2 cellular contexts compared by ENCODE assay signal in genomic region chr3:56800373-56801150, GRCh38.
TF ChIP-seq lines count a peak whose summit lies in the region.

No MANE protein-coding gene starts in this region.

TF ChIP-seq in HCT116, 20 proteins besides CTCF, POLR2A, EP300 and RAD21 (continued from another document):
- TF ChIP-seq EGR1 (IDR thresholded peaks at IDR 0.05; ENCODE audit: low read depth) (no peak), TCF7L2 (IDR thresholded peaks at IDR 0.05; ENCODE audit: borderline replicate concordance, extremely low read depth, insufficient read depth, insufficient read length) (no peak), YY1 (IDR thresholded peaks at IDR 0.05; ENCODE audit: extremely low read depth, insufficient replicate concordance, low read depth, low read length) (no peak), ELF1 (IDR thresholded peaks at IDR 0.05; ENCODE audit: borderline replicate concordance, low read depth) (no peak), SRF (IDR thresholded peaks at IDR 0.05; ENCODE audit: low read depth) (no peak), MAX (IDR thresholded peaks at IDR 0.05) (no peak), CBX3 (IDR thresholded peaks at IDR 0.05; ENCODE audit: low read depth) (no peak), EZH2phosphoT487 (IDR thresholded peaks at IDR 0.05; ENCODE audit: borderline replicate concordance) (no peak), FOSL1 (IDR thresholded peaks at IDR 0.05; ENCODE audit: low read depth) (no peak)
- TF ChIP-seq, protein P1, sequence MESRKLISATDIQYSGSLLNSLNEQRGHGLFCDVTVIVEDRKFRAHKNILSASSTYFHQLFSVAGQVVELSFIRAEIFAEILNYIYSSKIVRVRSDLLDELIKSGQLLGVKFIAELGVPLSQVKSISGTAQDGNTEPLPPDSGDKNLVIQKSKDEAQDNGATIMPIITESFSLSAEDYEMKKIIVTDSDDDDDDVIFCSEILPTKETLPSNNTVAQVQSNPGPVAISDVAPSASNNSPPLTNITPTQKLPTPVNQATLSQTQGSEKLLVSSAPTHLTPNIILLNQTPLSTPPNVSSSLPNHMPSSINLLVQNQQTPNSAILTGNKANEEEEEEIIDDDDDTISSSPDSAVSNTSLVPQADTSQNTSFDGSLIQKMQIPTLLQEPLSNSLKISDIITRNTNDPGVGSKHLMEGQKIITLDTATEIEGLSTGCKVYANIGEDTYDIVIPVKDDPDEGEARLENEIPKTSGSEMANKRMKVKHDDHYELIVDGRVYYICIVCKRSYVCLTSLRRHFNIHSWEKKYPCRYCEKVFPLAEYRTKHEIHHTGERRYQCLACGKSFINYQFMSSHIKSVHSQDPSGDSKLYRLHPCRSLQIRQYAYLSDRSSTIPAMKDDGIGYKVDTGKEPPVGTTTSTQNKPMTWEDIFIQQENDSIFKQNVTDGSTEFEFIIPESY (IDR thresholded peaks at IDR 0.05; ENCODE audit: extremely low read depth, insufficient replicate concordance, low read length) = no peak

TF ChIP-seq in liver, 16 proteins besides CTCF, POLR2A, EP300 and RAD21 (continued from another document):
- TF ChIP-seq, protein P2, sequence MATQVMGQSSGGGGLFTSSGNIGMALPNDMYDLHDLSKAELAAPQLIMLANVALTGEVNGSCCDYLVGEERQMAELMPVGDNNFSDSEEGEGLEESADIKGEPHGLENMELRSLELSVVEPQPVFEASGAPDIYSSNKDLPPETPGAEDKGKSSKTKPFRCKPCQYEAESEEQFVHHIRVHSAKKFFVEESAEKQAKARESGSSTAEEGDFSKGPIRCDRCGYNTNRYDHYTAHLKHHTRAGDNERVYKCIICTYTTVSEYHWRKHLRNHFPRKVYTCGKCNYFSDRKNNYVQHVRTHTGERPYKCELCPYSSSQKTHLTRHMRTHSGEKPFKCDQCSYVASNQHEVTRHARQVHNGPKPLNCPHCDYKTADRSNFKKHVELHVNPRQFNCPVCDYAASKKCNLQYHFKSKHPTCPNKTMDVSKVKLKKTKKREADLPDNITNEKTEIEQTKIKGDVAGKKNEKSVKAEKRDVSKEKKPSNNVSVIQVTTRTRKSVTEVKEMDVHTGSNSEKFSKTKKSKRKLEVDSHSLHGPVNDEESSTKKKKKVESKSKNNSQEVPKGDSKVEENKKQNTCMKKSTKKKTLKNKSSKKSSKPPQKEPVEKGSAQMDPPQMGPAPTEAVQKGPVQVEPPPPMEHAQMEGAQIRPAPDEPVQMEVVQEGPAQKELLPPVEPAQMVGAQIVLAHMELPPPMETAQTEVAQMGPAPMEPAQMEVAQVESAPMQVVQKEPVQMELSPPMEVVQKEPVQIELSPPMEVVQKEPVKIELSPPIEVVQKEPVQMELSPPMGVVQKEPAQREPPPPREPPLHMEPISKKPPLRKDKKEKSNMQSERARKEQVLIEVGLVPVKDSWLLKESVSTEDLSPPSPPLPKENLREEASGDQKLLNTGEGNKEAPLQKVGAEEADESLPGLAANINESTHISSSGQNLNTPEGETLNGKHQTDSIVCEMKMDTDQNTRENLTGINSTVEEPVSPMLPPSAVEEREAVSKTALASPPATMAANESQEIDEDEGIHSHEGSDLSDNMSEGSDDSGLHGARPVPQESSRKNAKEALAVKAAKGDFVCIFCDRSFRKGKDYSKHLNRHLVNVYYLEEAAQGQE (IDR thresholded peaks at IDR 0.05) = no peak
TF ChIP-seq in liver: peak in this region for 0.
